Comparison of ENCODE assay signal across 16 cellular contexts in genomic region chr14:57933363-57933762, GRCh38.
A peak's percentile ranks its signal among the peaks of the same experiment; 100 is the strongest.
DNase-seq lines count a peak whose midpoint lies in the region; ATAC-seq and TF ChIP-seq lines count a peak whose summit lies in the region.
"Had no signal": no experiment of that assay in that cellular context is flagged by ENCODE, and none has a peak within 500 bp of the region (broad histone marks: within the 10 kb centered on the region; RNA-seq: fewer than 3 reads in every experiment).

No MANE protein-coding gene starts in this region.

- H3K9me3 ChIP-seq in right atrium auricular region: no peaks in the 10 kb centered on the region

- no peaks in the 10 kb centered on the region for H3K4me1 ChIP-seq in right atrium auricular region

- no peak overlapping the region for H3K27ac ChIP-seq in right atrium auricular region
- H3K27ac ChIP-seq: GM23248 had no signal

- H3K27me3 ChIP-seq in right atrium auricular region: no peaks in the 10 kb centered on the region

- peak; percentile 88 for DNase-seq in DMS53 (lab: John Stamatoyannopoulos, UW)
- peak; percentile 14 for DNase-seq in LNCaP clone FGC (ENCODE audit: low read depth)
- peak; percentile 42 for DNase-seq in cerebellum (ENCODE audit: low spot score)
- DNase-seq in pons (ENCODE audit: low spot score): peak; percentile 9
- no peak for DNase-seq in stimulated activated CD4-positive, alpha-beta T cell treated with anti-CD3 and anti-CD28 coated beads, Interleukin-2, amount 100 ng/mL, for 48 hours
- no peak for DNase-seq in right atrium auricular region (ENCODE audit: low spot score)
- DNase-seq: C1 segment of cervical spinal cord, COR-L47, DMS79, GM23248, MM.1S, NCI-H1092 treated with DMSO at 0.1 percent for 48 hours, NCI-H2107 had no signal

- no peaks in the 10 kb centered on the region for H3K36me3 ChIP-seq in right atrium auricular region

- H3K4me3 ChIP-seq in LNCaP clone FGC (ENCODE audit: low read depth, low read length) (no peak overlapping the region), right atrium auricular region (no peak overlapping the region)
- H3K4me3 ChIP-seq: GM23248 had no signal

- TF ChIP-seq CTCF in LNCaP clone FGC (IDR thresholded peaks at IDR 0.05; ENCODE audit: control insufficient read depth, extremely low read depth, insufficient read depth): no peak
- no peak for TF ChIP-seq CTCF in right atrium auricular region (IDR thresholded peaks at IDR 0.05)

- no peak for ATAC-seq in HG03378 (IDR thresholded peaks at IDR 0.05; ENCODE audit: unreplicated experiment)
- no peak for ATAC-seq in GM18520 (IDR thresholded peaks at IDR 0.05; ENCODE audit: unreplicated experiment)
- ATAC-seq: HCT116 had no signal

Comparison
In these comparisons a context has a peak if more than half of its experiments do, and no peak if none do; other contexts are left out.
1. DNase-seq: peak in DMS53 (single experiment), LNCaP clone FGC (single experiment), cerebellum (single experiment) and pons (single experiment); none in stimulated activated CD4-positive, alpha-beta T cell treated with anti-CD3 and anti-CD28 coated beads, Interleukin-2, amount 100 ng/mL, for 48 hours (0 of 2) and right atrium auricular region (single experiment).